Comparison of ENCODE assay signal across 8 cellular contexts in genomic region chr13:21410453-21410852, GRCh38. TPM values are rescaled to one million over a fixed set of nuclear protein-coding genes. Genes with fewer than 3 reads are reported as not detected.
DNase-seq lines count a peak whose midpoint lies in the region; ATAC-seq and TF ChIP-seq lines count a peak whose summit lies in the region.
"Not testable (repeated sequence)": the region's sequence is repeated elsewhere in the genome, so short reads cannot be mapped to it uniquely, and the experiment has no call there.

No MANE protein-coding gene starts in this region.

- not testable (repeated sequence) for H3K4me2 ChIP-seq in GM23338

- H3F3A ChIP-seq in GM23338 (replicated peaks; ENCODE audit: low read depth): not testable (repeated sequence)

- H3K27me3 ChIP-seq in GM23338 (ENCODE audit: insufficient read depth); kidney epithelial cell (ENCODE audit: control insufficient read depth, insufficient read depth, low read length): not testable (repeated sequence)

- not testable (repeated sequence) for H4K20me1 ChIP-seq in GM23338 (replicated peaks; ENCODE audit: insufficient read depth)

- H3K27ac ChIP-seq in GM23338 (ENCODE audit: low read depth): 0 out of 2 replicates have a peak overlapping the region, but pooled peaks have one; percentile 20
- H3K27ac ChIP-seq in VCaP: peak overlapping the region; percentile 2; the same call in 1 of the 2 replicates

- H3K36me3 ChIP-seq in GM23338 (ENCODE audit: insufficient read depth): peaks cover 22% of the 10 kb centered on the region
- not testable (repeated sequence) for H3K36me3 ChIP-seq in kidney epithelial cell (ENCODE audit: control insufficient read depth, insufficient read depth, low read length)

- peak overlapping the region; percentile 68 for H3K27ac Mint-ChIP-seq in GM23338
- peak overlapping the region; percentile 65 for H3K27ac Mint-ChIP-seq in central memory CD8-positive, alpha-beta T cell (ENCODE audit: low read depth)
- peak overlapping the region; percentile 77 for H3K27ac Mint-ChIP-seq in osteocyte (ENCODE audit: unreplicated experiment)

- H3K4me3 ChIP-seq in GM23338; epithelial cell of esophagus (ENCODE audit: low read length); kidney epithelial cell (ENCODE audit: low read depth, low read length): not testable (repeated sequence)

- DNase-seq in A172 (ENCODE audit: low spot score) (peak; percentile 45), GM23338 (ENCODE audit: low spot score) (peak; percentile 47), NCI-H748 (lab: John Stamatoyannopoulos, UW; ENCODE audit: unreplicated experiment) (peak; percentile 18), epithelial cell of esophagus (ENCODE audit: low read depth) (peak; percentile 2), kidney epithelial cell (ENCODE audit: low read depth) (peak; percentile 7)
- DNase-seq in central memory CD8-positive, alpha-beta T cell (ENCODE audit: low spot score in 2 of 2); osteocyte (ENCODE audit: extremely low spot score, unreplicated experiment): not testable (repeated sequence)

- not testable (repeated sequence) for H3K79me2 ChIP-seq in GM23338 (replicated peaks; ENCODE audit: insufficient read depth)

- H2AFZ ChIP-seq in GM23338: not testable (repeated sequence)

- H3K36me3 Mint-ChIP-seq in GM23338 (ENCODE audit: low read depth) (peaks cover 76% of the 10 kb centered on the region), osteocyte (ENCODE audit: unreplicated experiment) (peaks cover 45% of the 10 kb centered on the region)
- H3K36me3 Mint-ChIP-seq in central memory CD8-positive, alpha-beta T cell (ENCODE audit: insufficient read depth): peaks cover 36% of the 10 kb centered on the region

- H3K9me2 ChIP-seq in GM23338 (ENCODE audit: insufficient read depth): not testable (repeated sequence)

- not testable (repeated sequence) for H3K4me1 ChIP-seq in GM23338 (ENCODE audit: insufficient read depth)

- not testable (repeated sequence) for ATAC-seq in GM23338; central memory CD8-positive, alpha-beta T cell (replicated peaks; ENCODE audit: extremely low read depth, poor library complexity, severe bottlenecking)

- not testable (repeated sequence) for TF ChIP-seq CTCF in GM23338 (conservative IDR thresholded peaks at IDR 0.05; ENCODE audit: low read depth in 2 of 2); VCaP (conservative IDR thresholded peaks at IDR 0.05); epithelial cell of esophagus (IDR thresholded peaks at IDR 0.05; ENCODE audit: insufficient read depth, low read depth, low read length, missing control alignments); kidney epithelial cell (IDR thresholded peaks at IDR 0.05; ENCODE audit: insufficient read depth, low read length, poor library complexity, severe bottlenecking); osteocyte (IDR thresholded peaks at IDR 0.05)

- H3K4me3 Mint-ChIP-seq in GM23338; central memory CD8-positive, alpha-beta T cell; osteocyte (ENCODE audit: unreplicated experiment): not testable (repeated sequence)

- peaks cover 16% of the 10 kb centered on the region; the same call in 2 of the 3 replicates for H3K4me1 Mint-ChIP-seq in GM23338
- not testable (repeated sequence) for H3K4me1 Mint-ChIP-seq in central memory CD8-positive, alpha-beta T cell
- peaks cover 10% of the 10 kb centered on the region for H3K4me1 Mint-ChIP-seq in osteocyte (ENCODE audit: unreplicated experiment)

- peaks cover 41% of the 10 kb centered on the region for H3K9me3 Mint-ChIP-seq in GM23338
- not testable (repeated sequence) for H3K9me3 Mint-ChIP-seq in central memory CD8-positive, alpha-beta T cell
- peaks cover 11% of the 10 kb centered on the region for H3K9me3 Mint-ChIP-seq in osteocyte (ENCODE audit: unreplicated experiment)

- not testable (repeated sequence) for H3K27me3 Mint-ChIP-seq in GM23338 (ENCODE audit: insufficient read depth, low read depth, poor library complexity); central memory CD8-positive, alpha-beta T cell; osteocyte (ENCODE audit: unreplicated experiment)

RNA-seq across cellular contexts. Expression of gene ZDHHC20, which starts 48.6 kb away (rescaled TPM):
- 103 TPM in 2 replicates for total RNA-seq in A172 (2014; rRNA removed; shearing (Covaris generic))
- 119 and 129 TPM in 2 replicates for total RNA-seq in GM23338 (2014; rRNA removed; shearing (Covaris generic))
- polyA plus RNA-seq in GM23338 (2016; fragmentation: Nextera tagmentation; extraction: Ambion mirVana): 37.7 and 41.1 TPM in 2 replicates
- total RNA-seq in kidney epithelial cell (49.6 and 51.9 TPM in 2 replicates), osteocyte (50.6 and 56.2 TPM in 2 replicates)
